28 cellular contexts compared by ENCODE assay signal in genomic region chr6:19332806-19333460, GRCh38.
"Had no signal": no experiment of that assay in that cellular context is flagged by ENCODE, and none has a peak within 500 bp of the region (broad histone marks: within the 10 kb centered on the region; RNA-seq: fewer than 3 reads in every experiment).

No MANE protein-coding gene starts in this region.

- H3K27ac ChIP-seq: esophagus squamous epithelium, heart right ventricle, left lung, neural progenitor cell, right lobe of liver, suprapubic skin had no signal

- H3K4me1 ChIP-seq: heart right ventricle, left lung, neural progenitor cell, right lobe of liver, suprapubic skin had no signal

- H3K27me3 Mint-ChIP-seq: effector memory CD8-positive, alpha-beta T cell; naive B cell; natural killer cell treated with Interleukin-12 subunit alpha and Interleukin-12 subunit beta and Interleukin-15 and Interleukin-18, amount 100 ng/mL, for 72 hours; stimulated activated naive CD8-positive, alpha-beta T cell treated with anti-CD3 and anti-CD28 coated beads, Interleukin-15, amount 100 ng/mL, for 72 hours had no signal

- H3K4me3 Mint-ChIP-seq: effector memory CD8-positive, alpha-beta T cell; mesothelial cell of epicardium; naive B cell; natural killer cell treated with Interleukin-12 subunit alpha and Interleukin-12 subunit beta and Interleukin-15 and Interleukin-18, amount 100 ng/mL, for 72 hours; neural progenitor cell; stimulated activated naive CD8-positive, alpha-beta T cell treated with anti-CD3 and anti-CD28 coated beads, Interleukin-15, amount 100 ng/mL, for 72 hours had no signal

- H3K9me3 ChIP-seq: esophagus squamous epithelium, heart right ventricle, left lung, mucosa of descending colon, right lobe of liver, suprapubic skin had no signal

- FAIRE-seq: endometrium, islet of Langerhans, small intestine had no signal

- ATAC-seq: effector memory CD8-positive, alpha-beta T cell; heart right ventricle; left lung; mucosa of descending colon; natural killer cell treated with Interleukin-12 subunit alpha and Interleukin-12 subunit beta and Interleukin-15 and Interleukin-18, amount 100 ng/mL, for 72 hours; right lobe of liver; stimulated activated naive CD8-positive, alpha-beta T cell treated with anti-CD3 and anti-CD28 coated beads, Interleukin-15, amount 100 ng/mL, for 72 hours had no signal

- DNase-seq: cortex of kidney; effector memory CD8-positive, alpha-beta T cell; erythroblast; esophagus squamous epithelium; foreskin melanocyte; glutamatergic neuron; heart right ventricle; hippocampal formation; left lung; mesenchymal stem cell; mucosa of descending colon; naive B cell; posterior cingulate gyrus; right lobe of liver; small intestine; stimulated activated CD4-positive, alpha-beta T cell treated with anti-CD3 and anti-CD28 coated beads, Interleukin-12 subunit alpha, Interleukin-12 subunit beta, amount 100 ng/mL, for 4 hours; stimulated activated CD4-positive, alpha-beta T cell treated with anti-CD3 and anti-CD28 coated beads, Interleukin-1b, Interleukin-23, amount 100 ng/mL, for 48 hours; stimulated activated CD4-positive, alpha-beta T cell treated with anti-CD3 and anti-CD28 coated beads, Interleukin-4, amount 100 ng/mL, for 1 hour; stimulated activated CD8-positive, alpha-beta memory T cell treated with anti-CD3 and anti-CD28 coated beads, Interleukin-4, amount 100 ng/mL, for 48 hours; stimulated activated naive CD4-positive, alpha-beta T cell; stimulated activated naive CD8-positive, alpha-beta T cell treated with anti-CD3 and anti-CD28 coated beads, Interleukin-15, amount 100 ng/mL, for 72 hours; trophoblast cell had no signal

- H3K9me3 Mint-ChIP-seq: mesothelial cell of epicardium; stimulated activated naive CD8-positive, alpha-beta T cell treated with anti-CD3 and anti-CD28 coated beads, Interleukin-15, amount 100 ng/mL, for 72 hours had no signal

- H3K4me1 Mint-ChIP-seq: naive B cell; stimulated activated naive CD8-positive, alpha-beta T cell treated with anti-CD3 and anti-CD28 coated beads, Interleukin-15, amount 100 ng/mL, for 72 hours had no signal

- H3K27ac Mint-ChIP-seq: effector memory CD8-positive, alpha-beta T cell; mesothelial cell of epicardium; naive B cell; natural killer cell treated with Interleukin-12 subunit alpha and Interleukin-12 subunit beta and Interleukin-15 and Interleukin-18, amount 100 ng/mL, for 72 hours; neural progenitor cell; stimulated activated naive CD8-positive, alpha-beta T cell treated with anti-CD3 and anti-CD28 coated beads, Interleukin-15, amount 100 ng/mL, for 72 hours had no signal

- H3K36me3 Mint-ChIP-seq: mesothelial cell of epicardium, naive B cell, neural progenitor cell had no signal

- H3K9ac ChIP-seq: neural progenitor cell had no signal

- H3K4me3 ChIP-seq: esophagus squamous epithelium, heart right ventricle, left lung, mucosa of descending colon, neural progenitor cell, right lobe of liver, suprapubic skin had no signal

- H3K27me3 ChIP-seq: esophagus squamous epithelium, heart right ventricle, left lung, neural progenitor cell, right lobe of liver, suprapubic skin had no signal

- H3K36me3 ChIP-seq: esophagus squamous epithelium, heart right ventricle, left lung, neural progenitor cell, right lobe of liver, suprapubic skin had no signal
